Comparison of ENCODE assay signal across 18 cellular contexts in the genomic region with DNA sequence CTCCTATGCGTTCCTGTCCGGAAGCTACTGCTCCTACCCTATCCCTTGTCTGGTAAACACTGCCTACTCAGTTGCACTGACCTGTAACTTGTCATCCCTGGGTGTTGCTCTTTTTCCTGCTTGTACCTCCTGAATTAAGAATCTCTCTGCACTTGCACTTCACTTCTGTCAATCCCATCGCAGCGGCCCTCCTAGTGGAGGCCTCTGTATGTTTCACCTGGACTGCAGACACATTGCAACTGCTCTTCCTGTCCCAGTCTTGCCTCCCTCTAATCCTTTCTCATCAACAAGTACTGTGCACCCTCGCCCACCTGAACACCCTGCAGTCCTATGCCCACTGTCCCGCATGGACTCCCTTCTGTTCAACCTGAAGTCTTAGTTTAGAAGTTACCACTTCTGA. TPM values are rescaled to one million over a fixed set of nuclear protein-coding genes. Genes with fewer than 3 reads are reported as not detected.
DNase-seq lines count a peak whose midpoint lies in the region; ATAC-seq, FAIRE-seq and TF ChIP-seq lines count a peak whose summit lies in the region.
"Had no signal": no experiment of that assay in that cellular context is flagged by ENCODE, and none has a peak within 500 bp of the region (broad histone marks: within the 10 kb centered on the region; RNA-seq: fewer than 3 reads in every experiment).

No MANE protein-coding gene starts in this region.

- no peaks in the 10 kb centered on the region; the same call in 1 of the 2 replicates for H3K9me2 ChIP-seq in SK-N-SH

- H3K36me3 ChIP-seq in GM12878 (ENCODE audit: control insufficient read depth in 2 of 2, insufficient read depth in 2 of 2, low read length in 1 of 2) (no peaks in the 10 kb centered on the region), SK-N-SH (replicated peaks in 1 of 2; ENCODE audit: control insufficient read depth in 1 of 2, insufficient read depth in 2 of 2, low read length in 1 of 2) (no peaks in the 10 kb centered on the region), trophoblast cell (ENCODE audit: control insufficient read depth in 1 of 2, insufficient read depth in 2 of 2, low read length in 2 of 2) (no peaks in the 10 kb centered on the region)
- H3K36me3 ChIP-seq: MG63 had no signal

- WGBS in GM12878 (ENCODE audit: insufficient coverage, insufficient replicate concordance, low lambda C conversion rate, missing lambda C conversion rate) = 85% methylated on average over 6 of the region's 6 CpGs
- 55% methylated on average over 6 of the region's 6 CpGs for whole genome bisulfite sequencing in SK-N-SH (ENCODE audit: low lambda C conversion rate)
- no CpG with 5 or more reads among the region's 6 CpGs for WGBS in trophoblast cell (ENCODE audit: extremely low coverage, insufficient coverage, insufficient read length)

- H3K79me2 ChIP-seq in GM12878 (ENCODE audit: control insufficient read depth, insufficient read depth, low read length) (no peaks in the 10 kb centered on the region), SK-N-SH (ENCODE audit: insufficient read depth) (no peaks in the 10 kb centered on the region), trophoblast cell (ENCODE audit: control insufficient read depth, insufficient read depth, low read length, poor library complexity) (no peaks in the 10 kb centered on the region)

- in situ Hi-C loops in GM12878 (cut with MboI) = no loop called here

- H4K12ac ChIP-seq in trophoblast cell (ENCODE audit: low read depth, low read length) = no peak overlapping the region

- POLR2A ChIA-PET in GM12878 (lab: Charles Lee) (no interaction called here), SK-N-SH (lab: Yijun Ruan, JAX) (no interaction called here)

- H3K4me3 Mint-ChIP-seq in activated naive CD4-positive, alpha-beta T cell treated with anti-CD3 and anti-CD28 coated beads for 36 hours = no peak overlapping the region
- H3K4me3 Mint-ChIP-seq in CD14-positive monocyte (no peak overlapping the region), HFFc6 (no peak overlapping the region)
- H3K4me3 Mint-ChIP-seq: CD4-positive, alpha-beta T cell had no signal

- peak overlapping the region; percentile 52 for H3K27ac Mint-ChIP-seq in activated naive CD4-positive, alpha-beta T cell treated with anti-CD3 and anti-CD28 coated beads for 36 hours
- peak overlapping the region in 6 of 7 donors; percentile 43 to 99 (median 75) for H3K27ac Mint-ChIP-seq in CD14-positive monocyte
- H3K27ac Mint-ChIP-seq in HFFc6 = peak overlapping the region; percentile 38; the same call in 1 of the 2 replicates
- H3K27ac Mint-ChIP-seq: CD4-positive, alpha-beta T cell had no signal

- SMC1A ChIA-PET in GM12878 (lab: Charles Lee; ENCODE audit: uncharacterized antibody, unreplicated experiment) = no interaction called here

- RAD21 ChIA-PET in GM12878 (lab: Charles Lee; ENCODE audit: unreplicated experiment) = no interaction called here

- H3K4me1 ChIP-seq in GM12878 (ENCODE audit: control insufficient read depth, insufficient read depth, low read length) (no peaks in the 10 kb centered on the region), SK-N-SH (ENCODE audit: control insufficient read depth in 1 of 2, insufficient read depth in 2 of 2, low read depth in 1 of 2, low read length in 1 of 2) (peaks cover 0 to 4% of the 10 kb centered on the region in 2 experiments; a peak in 1 of 4 replicates), trophoblast cell (ENCODE audit: control insufficient read depth in 1 of 2, insufficient read depth in 2 of 2, low read length in 2 of 2) (no peaks in the 10 kb centered on the region)

- no peaks in the 10 kb centered on the region for H3K9me3 Mint-ChIP-seq in activated naive CD4-positive, alpha-beta T cell treated with anti-CD3 and anti-CD28 coated beads for 36 hours
- peaks cover 0 to 6% (median 0%) of the 10 kb centered on the region in 7 donors for H3K9me3 Mint-ChIP-seq in CD14-positive monocyte
- H3K9me3 Mint-ChIP-seq in HFFc6 = no peaks in the 10 kb centered on the region
- H3K9me3 Mint-ChIP-seq: CD4-positive, alpha-beta T cell had no signal

- TF ChIP-seq RAD21 in GM12878 (IDR thresholded peaks at IDR 0.05; ENCODE audit: insufficient read depth, low read depth, low read length) = no peak
- TF ChIP-seq RAD21 in SK-N-SH (IDR thresholded peaks at IDR 0.05; ENCODE audit: low read length) = no peak

- no peak overlapping the region for H3K9ac ChIP-seq in GM12878 (ENCODE audit: control insufficient read depth, insufficient read depth, low read length)
- no peak overlapping the region for H3K9ac ChIP-seq in SK-N-SH
- H3K9ac ChIP-seq in trophoblast cell (ENCODE audit: low read length) = no peak overlapping the region

- H3K18ac ChIP-seq in trophoblast cell (ENCODE audit: low read length) = no peak overlapping the region

- TF ChIP-seq CTCF in CD14-positive monocyte (IDR thresholded peaks at IDR 0.05) (no peak), HFFc6 (IDR thresholded peaks at IDR 0.05) (no peak), GM12878 (IDR thresholded peaks at IDR 0.05 in 2 of 3, conservative IDR thresholded peaks at IDR 0.05 in 1 of 3; ENCODE audit: control insufficient read depth in 2 of 3, extremely low read depth in 1 of 3, insufficient read depth in 1 of 3, low read depth in 3 of 3, low read length in 3 of 3) (no peak), SK-N-SH (IDR thresholded peaks at IDR 0.05) (no peak)

- H3K4me1 Mint-ChIP-seq in activated naive CD4-positive, alpha-beta T cell treated with anti-CD3 and anti-CD28 coated beads for 36 hours (ENCODE audit: low read depth) = peaks cover 30% of the 10 kb centered on the region
- H3K4me1 Mint-ChIP-seq in CD14-positive monocyte = peaks cover 31% of the 10 kb centered on the region
- H3K4me1 Mint-ChIP-seq in HFFc6 (ENCODE audit: low read depth) = peaks cover 23% of the 10 kb centered on the region

- H2BK120ac ChIP-seq in trophoblast cell (ENCODE audit: insufficient read depth, low read length, poor library complexity) = no peak overlapping the region

- H2BK12ac ChIP-seq in trophoblast cell (ENCODE audit: low read length) = no peak overlapping the region

- no peak overlapping the region for H3K14ac ChIP-seq in trophoblast cell (ENCODE audit: low read length)

- H3K27me3 ChIP-seq in GM12878 (replicated peaks in 1 of 2; ENCODE audit: control insufficient read depth in 2 of 2, insufficient read depth in 2 of 2, low read length in 1 of 2) (no peaks in the 10 kb centered on the region), SK-N-SH (ENCODE audit: insufficient read depth) (no peaks in the 10 kb centered on the region), trophoblast cell (ENCODE audit: insufficient read depth, low read length) (no peaks in the 10 kb centered on the region)
- H3K27me3 ChIP-seq: MG63 had no signal

- no TSS peak for BruUV-seq in GM12878 (replicated peaks; lab: Mats Ljungman, UMichigan)

- intact Hi-C loops in activated naive CD4-positive, alpha-beta T cell treated with anti-CD3 and anti-CD28 coated beads for 36 hours (cut with micrococcal nuclease) = no loop called here
- intact Hi-C loops in CD14-positive monocyte (cut with micrococcal nuclease) = no loop called here
- intact Hi-C loops in GM12878 (cut with micrococcal nuclease; ENCODE audit: unreplicated experiment) = no loop called here

- no peak overlapping the region for H3K23ac ChIP-seq in trophoblast cell (ENCODE audit: low read length)

- TF ChIP-seq EP300 in GM12878 (IDR thresholded peaks at IDR 0.05; ENCODE audit: borderline replicate concordance in 1 of 2, control insufficient read depth in 1 of 2, low read depth in 2 of 2, low read length in 2 of 2) (no peak), SK-N-SH (IDR thresholded peaks at IDR 0.05; ENCODE audit: borderline replicate concordance in 1 of 2, low read depth in 1 of 2, low read length in 1 of 2) (no peak)

- H3K4ac ChIP-seq in trophoblast cell (ENCODE audit: low read depth, low read length) = no peak overlapping the region

- H3K9me3 ChIP-seq in GM12878 (replicated peaks; ENCODE audit: control insufficient read depth, insufficient read depth, low read length) (no peaks in the 10 kb centered on the region), SK-N-SH (no peaks in the 10 kb centered on the region), trophoblast cell (ENCODE audit: insufficient read depth, low read depth, low read length) (no peaks in the 10 kb centered on the region)
- H3K9me3 ChIP-seq: MG63 had no signal

- CTCF ChIA-PET in activated naive CD4-positive, alpha-beta T cell treated with anti-CD3 and anti-CD28 coated beads for 36 hours (lab: Charles Lee) = no interaction called here
- CTCF ChIA-PET in GM12878 (lab: Yijun Ruan, JAX) (no interaction called here), SK-N-SH (lab: Yijun Ruan, JAX) (no interaction called here)

- no peak for TF ChIP-seq POLR2A in GM12878 (IDR thresholded peaks at IDR 0.05; ENCODE audit: low read depth, low read length)

- H3K4me2 ChIP-seq in GM12878 (ENCODE audit: control insufficient read depth, insufficient read depth) (no peak overlapping the region), SK-N-SH (no peak overlapping the region), trophoblast cell (ENCODE audit: low read length) (no peak overlapping the region)

- H3F3A ChIP-seq in SK-N-SH (replicated peaks; ENCODE audit: insufficient read depth) = peaks cover 1% of the 10 kb centered on the region

- no peaks in the 10 kb centered on the region for H3K79me1 ChIP-seq in trophoblast cell (ENCODE audit: low read length)

- H3K36me3 Mint-ChIP-seq in activated naive CD4-positive, alpha-beta T cell treated with anti-CD3 and anti-CD28 coated beads for 36 hours (ENCODE audit: low read depth) = peaks cover 28% of the 10 kb centered on the region
- peaks cover 8 to 15% of the 10 kb centered on the region in 2 donors for H3K36me3 Mint-ChIP-seq in CD14-positive monocyte
- H3K36me3 Mint-ChIP-seq in HFFc6 (ENCODE audit: low read depth) = no peaks in the 10 kb centered on the region

- FAIRE-seq in GM12878 (lab: Jason Lieb, UNC) = no peak

- no peak overlapping the region for H3K27ac ChIP-seq in GM12878 (ENCODE audit: control insufficient read depth, insufficient read depth)
- no peak overlapping the region for H3K27ac ChIP-seq in SK-N-SH (ENCODE audit: low read depth in 2 of 2, low read length in 1 of 2)
- H3K27ac ChIP-seq in trophoblast cell (ENCODE audit: low read depth, low read length) = no peak overlapping the region
- H3K27ac ChIP-seq: RWPE1 had no signal

- ATAC-seq in GM12878 = peak; percentile 27; the same call in 1 of the 3 replicates
- ATAC-seq: PC-3 had no signal

- H2AK5ac ChIP-seq in trophoblast cell (ENCODE audit: low read length) = no peak overlapping the region

- H4K8ac ChIP-seq in trophoblast cell (ENCODE audit: low read depth, low read length) = no peak overlapping the region

- H2AFZ ChIP-seq in GM12878 (ENCODE audit: control insufficient read depth, low read depth, low read length) (no peak overlapping the region), SK-N-SH (ENCODE audit: low read depth) (no peak overlapping the region), trophoblast cell (ENCODE audit: insufficient read depth, low read length, poor library complexity) (no peak overlapping the region)

- H3K4me3 ChIP-seq in GM12878 = no peak overlapping the region
- no peak overlapping the region for H3K4me3 ChIP-seq in SK-N-SH (ENCODE audit: low read depth in 2 of 2, low read length in 1 of 2)
- H3K4me3 ChIP-seq in trophoblast cell (ENCODE audit: low read depth, low read length) = no peak overlapping the region
- H3K4me3 ChIP-seq: MG63 had no signal

- no peak overlapping the region for H4K91ac ChIP-seq in trophoblast cell (ENCODE audit: low read depth, low read length)

- H4K20me1 ChIP-seq in GM12878 (ENCODE audit: control insufficient read depth, insufficient read depth) (no peaks in the 10 kb centered on the region), SK-N-SH (ENCODE audit: insufficient read depth) (no peaks in the 10 kb centered on the region)

- no peak overlapping the region for H2BK5ac ChIP-seq in trophoblast cell (ENCODE audit: low read depth, low read length, poor library complexity)

- no peaks in the 10 kb centered on the region for H3K27me3 Mint-ChIP-seq in activated naive CD4-positive, alpha-beta T cell treated with anti-CD3 and anti-CD28 coated beads for 36 hours (ENCODE audit: low read depth)
- H3K27me3 Mint-ChIP-seq in CD14-positive monocyte (ENCODE audit: low read depth in 3 of 3) (peaks cover 0 to 12% (median 0%) of the 10 kb centered on the region in 3 donors), HFFc6 (ENCODE audit: insufficient read depth) (no peaks in the 10 kb centered on the region)
- H3K27me3 Mint-ChIP-seq: CD4-positive, alpha-beta T cell had no signal

- no peak for DNase-seq in activated naive CD4-positive, alpha-beta T cell treated with anti-CD3 and anti-CD28 coated beads for 36 hours
- DNase-seq in activated naive CD4-positive, alpha-beta T cell treated with Interleukin-2 at 50 U/mL for 16 hours = no peak
- DNase-seq in CD14-positive monocyte (ENCODE audit: low spot score) = no peak
- no peak for DNase-seq in HFFc6
- no peak for DNase-seq in GM12878 (ENCODE audit: low read depth, low spot score)
- DNase-seq in SK-N-SH = no peak
- no peak for DNase-seq in trophoblast cell
- DNase-seq: ACHN; AML-193; CD4-positive, alpha-beta T cell; EL; GOT3; MG63; NCI-H1092 treated with DMSO at 0.1 percent for 48 hours; NCI-H510A treated with DMSO at 0.1 percent for 48 hours; NCI-H82; PC-3 had no signal

RNA-seq across cellular contexts. Expression of gene GK, which starts 8.0 kb away (rescaled TPM):
- 10 to 100 TPM; 85.9 to 90.3 TPM for total RNA-seq in activated naive CD4-positive, alpha-beta T cell treated with anti-CD3 and anti-CD28 coated beads for 36 hours
- 10 to 100 TPM; 41.0 to 51.9 TPM for polyA plus RNA-seq in CD14-positive monocyte
- total RNA-seq in HFFc6 (2021; fragmentation: NEBNext Ultra II Directional; extraction: Animal tissue kit (Norgen Biotek cat#: 25700)) = 1 to 10 TPM; 5.2 to 8.7 (median 7.9) TPM
- total RNA-seq in GM12878 (2013; cell fraction: nucleolus; rRNA removed) = 13.3 and 14.2 TPM in 2 replicates
- 8.9 and 11.7 TPM in 2 replicates for total RNA-seq in GM12878 (2014; rRNA removed)
- total RNA-seq in GM12878 (2014; rRNA removed; fragmentation: Illumina TruSeq; extraction: Trizol) = 11.8 and 12.1 TPM in 2 replicates
- total RNA-seq in GM12878 (2021) = 10.5 and 11.2 TPM in 2 replicates
- polyA plus RNA-seq in GM12878 (2011; ENCODE audit: low read depth) = 4.5 TPM
- 11.2 and 15.5 TPM in 2 replicates for polyA plus RNA-seq in GM12878 (2011; rRNA removed)
- polyA plus RNA-seq in GM12878 (2011; cell fraction: cytosol; rRNA removed) = 4.4 and 4.5 TPM in 2 replicates
- 10.1 and 10.3 TPM in 2 replicates for polyA plus RNA-seq in GM12878 (2011; cell fraction: nucleus; rRNA removed)
- 7.0 and 7.9 TPM in 2 replicates for polyA plus RNA-seq in GM12878 (2012)
- polyA plus RNA-seq in GM12878 (2014; fragmentation: Illumina TruSeq; extraction: Trizol) = 9.0 and 12.0 TPM in 2 replicates
- 1 to 10 TPM; 6.3 to 8.5 TPM for polyA plus RNA-seq in GM12878 (2014; fragmentation: Nextera tagmentation; extraction: Ambion mirVana)
- polyA plus RNA-seq in GM12878 (2014; rRNA removed) = 8.8 and 11.0 TPM in 2 replicates
- polyA plus RNA-seq in GM12878 (2016; fragmentation: Nextera tagmentation; extraction: Ambion mirVana) = 10 to 100 TPM; 20.8 to 22.3 TPM
- polyA minus RNA-seq in GM12878 (2011; rRNA and poly(A)+ RNA removed) = 8.0 and 12.6 TPM in 2 replicates
- polyA minus RNA-seq in GM12878 (2011; cell fraction: cytosol; rRNA and poly(A)+ RNA removed) = 2.1 and 4.2 TPM in 2 replicates
- 7.7 and 10.3 TPM in 2 replicates for polyA minus RNA-seq in GM12878 (2011; cell fraction: nucleus; rRNA and poly(A)+ RNA removed)
- 2.2 and 3.1 TPM in 2 replicates for polyA plus RNA-seq in SK-N-SH (2012; rRNA removed)
- polyA plus RNA-seq in SK-N-SH (2012; cell fraction: cytosol; rRNA removed) = 2.6 and 2.8 TPM in 2 replicates
- 2.2 and 4.8 TPM in 2 replicates for polyA plus RNA-seq in SK-N-SH (2012; cell fraction: nucleus; rRNA removed)
- 0.47 and 0.57 TPM in 2 replicates for polyA plus RNA-seq in trophoblast cell (2013)

Comparison
In these comparisons a context has a peak if more than half of its experiments do, and no peak if none do; other contexts are left out.
1. RNA of gene GK, which starts 8.0 kb away (total RNA-seq): 85.9 to 90.3 TPM in activated naive CD4-positive, alpha-beta T cell treated with anti-CD3 and anti-CD28 coated beads for 36 hours; 8.9 to 14.2 TPM in GM12878 and 5.2 to 8.7 TPM in HFFc6; every median in the first group is over 4 times any median in the second.
2. Peak in every context shown above with its lines, with median percentiles within 50 percentile points of each other: H3K27ac Mint-ChIP-seq.